In genomic region chr5:149438281-149438680, GRCh38 we compare ENCODE assay signal across 17 cellular contexts. TPM values are rescaled to one million over a fixed set of nuclear protein-coding genes. Genes with fewer than 3 reads are reported as not detected.
A peak's percentile ranks its signal among the peaks of the same experiment; 100 is the strongest.
DNase-seq lines count a peak whose midpoint lies in the region; ATAC-seq and TF ChIP-seq lines count a peak whose summit lies in the region.
"Had no signal": no experiment of that assay in that cellular context is flagged by ENCODE, and none has a peak within 500 bp of the region (broad histone marks: within the 10 kb centered on the region; RNA-seq: fewer than 3 reads in every experiment).

No MANE protein-coding gene starts in this region.

- POLR2A ChIA-PET in IMR-90 (lab: Charles Lee; ENCODE audit: unreplicated experiment): no interaction called here

- no peak overlapping the region for H2AFZ ChIP-seq in IMR-90 (replicated peaks; ENCODE audit: low read length, poor library complexity)

- TF ChIP-seq CTCF in IMR-90 (conservative IDR thresholded peaks at IDR 0.05; ENCODE audit: low read depth, low read length): no peak
- TF ChIP-seq CTCF in VCaP (conservative IDR thresholded peaks at IDR 0.05): no peak
- TF ChIP-seq CTCF in type B pancreatic cell (conservative IDR thresholded peaks at IDR 0.05): no peak
- no peak for TF ChIP-seq CTCF in coronary artery (IDR thresholded peaks at IDR 0.05)

- H3K4ac ChIP-seq in IMR-90 (ENCODE audit: low read depth, low read length): peak overlapping the region; percentile 12; the same call in 1 of the 2 replicates
- H3K4ac ChIP-seq in mesendoderm (ENCODE audit: low read depth, low read length): no peak overlapping the region

- H3K4me3 ChIP-seq in IMR-90 (ENCODE audit: insufficient read depth, low read depth, low read length) (no peak overlapping the region), mesendoderm (ENCODE audit: low read length) (no peak overlapping the region), coronary artery (no peak overlapping the region)
- H3K4me3 ChIP-seq: SK-N-MC had no signal

- no peaks in the 10 kb centered on the region for H3K27me3 ChIP-seq in IMR-90 (ENCODE audit: control insufficient read depth, insufficient read depth, low read length)
- no peaks in the 10 kb centered on the region for H3K27me3 ChIP-seq in mesendoderm (ENCODE audit: insufficient read depth, low read length, poor library complexity)
- H3K27me3 ChIP-seq: BE2C had no signal

- H2BK5ac ChIP-seq in IMR-90 (ENCODE audit: low read depth, low read length, poor library complexity, severe bottlenecking) (no peak overlapping the region), mesendoderm (ENCODE audit: low read length) (no peak overlapping the region)

- DNase-seq in IMR-90 (no peak), mesendoderm (no peak), type B pancreatic cell (ENCODE audit: extremely low spot score, unreplicated experiment) (no peak), coronary artery (ENCODE audit: low spot score) (no peak), inferior parietal cortex (ENCODE audit: extremely low spot score) (no peak), NCI-H2227 (lab: John Stamatoyannopoulos, UW; ENCODE audit: unreplicated experiment) (no peak)
- DNase-seq: BE2C; CD8-positive, alpha-beta memory T cell; DMS 273 treated with DMSO at 0.1 percent for 48 hours; H7; NCI-H1417 treated with DMSO at 0.1 percent for 48 hours; NCI-H2081; NCI-H2227 treated with DMSO at 0.1 percent for 48 hours had no signal

- intact Hi-C loops in IMR-90 (cut with micrococcal nuclease): no loop called here

- H3K4me1 Mint-ChIP-seq in type B pancreatic cell (ENCODE audit: unreplicated experiment): peaks cover 33% of the 10 kb centered on the region

- H4K91ac ChIP-seq in IMR-90 (ENCODE audit: insufficient read depth, low read depth, low read length): no peak overlapping the region; the same call in 1 of the 2 replicates

- peak overlapping the region; percentile 95 for H3K27ac Mint-ChIP-seq in type B pancreatic cell

- H3K27ac ChIP-seq in IMR-90 (ENCODE audit: insufficient read depth, low read length) (no peak overlapping the region), VCaP (peak overlapping the region; percentile 71), mesendoderm (ENCODE audit: low read depth, low read length) (no peak overlapping the region), coronary artery (no peak overlapping the region)
- H3K27ac ChIP-seq: SK-N-MC had no signal

- no peak overlapping the region for H3K56ac ChIP-seq in IMR-90 (ENCODE audit: extremely low read depth, insufficient read depth, low read length)
- H3K56ac ChIP-seq in mesendoderm (ENCODE audit: low read length): peak overlapping the region; percentile 22

- no TSS peak for BruUV-seq in IMR-90 (replicated peaks; lab: Mats Ljungman, UMichigan)

- peaks cover 13% of the 10 kb centered on the region for H3K4me1 ChIP-seq in IMR-90 (ENCODE audit: control insufficient read depth, insufficient read depth, low read length)
- H3K4me1 ChIP-seq in mesendoderm (ENCODE audit: control insufficient read depth, low read depth, low read length): peaks cover 5% of the 10 kb centered on the region

- no peak overlapping the region for H3K4me3 Mint-ChIP-seq in type B pancreatic cell
- H3K4me3 Mint-ChIP-seq: CD8-positive, alpha-beta memory T cell had no signal

- peaks cover 8% of the 10 kb centered on the region for H3K9me1 ChIP-seq in IMR-90 (ENCODE audit: insufficient read depth, low read length)

- no peaks in the 10 kb centered on the region for H3K79me2 ChIP-seq in mesendoderm (ENCODE audit: control insufficient read depth, insufficient read depth, low read length)

- ATAC-seq in IMR-90 (ENCODE audit: low read depth): no peak
- ATAC-seq: Right ventricle myocardium inferior had no signal

- no peak for TF ChIP-seq POLR2A in IMR-90 (IDR thresholded peaks at IDR 0.05; ENCODE audit: low read depth, low read length)

- H2BK120ac ChIP-seq in IMR-90 (ENCODE audit: low read depth, low read length) (no peak overlapping the region), mesendoderm (ENCODE audit: low read depth, low read length) (no peak overlapping the region)

- no peak overlapping the region for H3K23ac ChIP-seq in IMR-90 (ENCODE audit: low read depth, low read length)
- no peak overlapping the region for H3K23ac ChIP-seq in mesendoderm (ENCODE audit: low read length)

- H3K9me3 Mint-ChIP-seq in type B pancreatic cell: no peaks in the 10 kb centered on the region
- H3K9me3 Mint-ChIP-seq: CD8-positive, alpha-beta memory T cell had no signal

- no peak overlapping the region for H3K9ac ChIP-seq in IMR-90 (ENCODE audit: low read depth, low read length)
- H3K9ac ChIP-seq in mesendoderm (ENCODE audit: low read length): no peak overlapping the region

- H2AK5ac ChIP-seq in IMR-90 (ENCODE audit: low read depth, low read length): no peak overlapping the region; the same call in 1 of the 2 replicates
- no peak overlapping the region for H2AK5ac ChIP-seq in mesendoderm (ENCODE audit: low read length)

- dilution Hi-C loops in IMR-90 (cut with HindIII; ENCODE audit: low sequenced_read_pairs, unreplicated experiment): no loop called here

- H3K4me2 ChIP-seq in IMR-90 (ENCODE audit: low read depth, low read length): no peak overlapping the region
- H3K4me2 ChIP-seq in mesendoderm (ENCODE audit: low read length): no peak overlapping the region

- no peaks in the 10 kb centered on the region for H3K27me3 Mint-ChIP-seq in type B pancreatic cell

- no peak overlapping the region for H3K14ac ChIP-seq in IMR-90 (replicated peaks; ENCODE audit: low read depth, low read length)

- in situ Hi-C loops in IMR-90 (cut with MboI; ENCODE audit: low sequenced_read_pairs): loop anchor here (5.0 kb wide), 1 partner anchor 124 kb away; no protein-coding TSS in a partner anchor

- H3K18ac ChIP-seq in IMR-90 (ENCODE audit: low read depth, low read length): no peak overlapping the region; the same call in 1 of the 2 replicates
- H3K18ac ChIP-seq in mesendoderm (ENCODE audit: low read length): no peak overlapping the region

- H3K36me3 ChIP-seq in IMR-90 (ENCODE audit: control insufficient read depth, insufficient read depth, low read length) (no peaks in the 10 kb centered on the region), mesendoderm (ENCODE audit: control insufficient read depth, insufficient read depth, low read length) (no peaks in the 10 kb centered on the region)
- H3K36me3 ChIP-seq: BE2C had no signal

- no peaks in the 10 kb centered on the region for H3K36me3 Mint-ChIP-seq in type B pancreatic cell
- H3K36me3 Mint-ChIP-seq: CD8-positive, alpha-beta memory T cell had no signal

- H2BK15ac ChIP-seq in IMR-90 (ENCODE audit: low read depth, low read length) (no peak overlapping the region), mesendoderm (replicated peaks; ENCODE audit: low read depth) (no peak overlapping the region)

- H3K79me1 ChIP-seq in IMR-90 (ENCODE audit: low read depth in 1 of 2, low read length in 2 of 2) (peaks cover 5 to 7% of the 10 kb centered on the region in 2 experiments; a peak in 3 of 4 replicates), mesendoderm (ENCODE audit: low read length) (no peaks in the 10 kb centered on the region)

- no peaks in the 10 kb centered on the region for H3K9me3 ChIP-seq in IMR-90 (ENCODE audit: control insufficient read depth, insufficient read depth, low read length)
- H3K9me3 ChIP-seq: BE2C had no signal

- H2AK9ac ChIP-seq in IMR-90 (replicated peaks; ENCODE audit: low read depth, low read length, poor library complexity): peak overlapping the region; percentile 69

- no CpG with 5 or more reads among the region's 5 CpGs for WGBS in IMR-90 (ENCODE audit: extremely low coverage in 2 of 2, insufficient read length in 1 of 2), 2 experiments
- WGBS in mesendoderm (ENCODE audit: extremely low coverage, insufficient coverage, low lambda C conversion rate): no CpG with 5 or more reads among the region's 5 CpGs

- CTCF ChIA-PET in IMR-90 (lab: Yijun Ruan, JAX): no interaction called here

- H4K5ac ChIP-seq in IMR-90 (ENCODE audit: low read depth, low read length): no peak overlapping the region
- no peak overlapping the region for H4K5ac ChIP-seq in mesendoderm (ENCODE audit: low read length)

- no peak for TF ChIP-seq RAD21 in IMR-90 (IDR thresholded peaks at IDR 0.05; ENCODE audit: low read length)

- no peak overlapping the region for H2BK20ac ChIP-seq in IMR-90 (ENCODE audit: low read depth, low read length)

- H4K8ac ChIP-seq in IMR-90 (ENCODE audit: low read depth in 2 of 2, low read length in 2 of 2) (no peak overlapping the region), mesendoderm (ENCODE audit: low read depth, low read length) (no peak overlapping the region)

- peaks cover 14% of the 10 kb centered on the region for H4K20me1 ChIP-seq in IMR-90 (ENCODE audit: insufficient read depth, low read length)

TF ChIP-seq in IMR-90, 13 proteins besides CTCF, POLR2A, EP300 and RAD21:
- no peak for TF ChIP-seq RCOR1 (IDR thresholded peaks at IDR 0.05; ENCODE audit: insufficient replicate concordance, low read length)
- TF ChIP-seq FOS (IDR thresholded peaks at IDR 0.05; ENCODE audit: low read depth, low read length): no peak
- no peak for TF ChIP-seq BHLHE40 (IDR thresholded peaks at IDR 0.05; ENCODE audit: low read depth, low read length)
- TF ChIP-seq MAFK (IDR thresholded peaks at IDR 0.05; ENCODE audit: low read depth, low read length): no peak
- no peak for TF ChIP-seq MXI1 (IDR thresholded peaks at IDR 0.05; ENCODE audit: borderline replicate concordance, low read depth, low read length)
- TF ChIP-seq RFX5 (IDR thresholded peaks at IDR 0.05; ENCODE audit: low read depth, low read length): no peak
- TF ChIP-seq ELK1 (IDR thresholded peaks at IDR 0.05; ENCODE audit: borderline replicate concordance, low read depth, low read length): no peak
- no peak for TF ChIP-seq SMC3 (IDR thresholded peaks at IDR 0.05; ENCODE audit: low read depth, low read length)
- TF ChIP-seq NFE2L2 (IDR thresholded peaks at IDR 0.05; ENCODE audit: low read depth, low read length): no peak
TF ChIP-seq in IMR-90: peak in this region for 0.

RNA-seq across cellular contexts. Expression of gene IL17B, which starts 59.2 kb away (rescaled TPM):
- total RNA-seq in IMR-90 (2012; rRNA removed): 0.28 TPM in 1 of 2 replicates, not detected in the other
- 0.31 and 0.86 TPM in 2 replicates for polyA plus RNA-seq in IMR-90 (2012; rRNA removed)
- polyA plus RNA-seq in IMR-90 (2012; cell fraction: cytosol; rRNA removed): 0.84 TPM in 1 of 2 replicates, not detected in the other
- 0.30 and 0.39 TPM in 2 replicates for polyA plus RNA-seq in IMR-90 (2012; cell fraction: nucleus; rRNA removed; ENCODE audit: low replicate concordance)
- polyA plus RNA-seq in mesendoderm (2013, experiment 1 of 2): 0.10 TPM
- not detected for polyA plus RNA-seq in mesendoderm (2013, experiment 2 of 2)
- total RNA-seq in type B pancreatic cell (ENCODE audit: low replicate concordance): 0.46 TPM in 1 of 2 replicates, not detected in the other
- total RNA-seq: CD8-positive, alpha-beta memory T cell; H7; LHCN-M2; Right ventricle myocardium inferior had no signal
- polyA plus RNA-seq: CD8-positive, alpha-beta memory T cell had no signal
